8 cellular contexts compared by ENCODE assay signal in the genomic region with DNA sequence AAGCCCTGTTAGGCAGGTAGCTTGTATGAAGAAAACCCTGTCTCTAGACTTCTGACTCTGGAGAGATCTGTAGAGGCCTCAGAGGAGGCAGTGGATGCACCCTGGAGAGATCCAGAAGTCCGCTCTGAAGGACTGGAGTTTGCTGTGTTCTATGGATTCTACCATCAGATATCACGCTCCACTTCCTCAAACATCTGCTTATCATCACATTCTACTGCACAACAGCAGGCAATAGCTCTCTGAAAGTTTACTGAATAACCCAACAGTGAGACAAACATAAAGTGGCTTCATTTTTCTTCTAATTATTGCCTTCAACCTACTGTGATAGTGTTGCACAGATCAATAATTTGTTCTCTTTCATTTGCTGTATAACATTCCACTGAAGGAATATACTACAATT. TPM values are rescaled to one million over a fixed set of nuclear protein-coding genes. Genes with fewer than 3 reads are reported as not detected.
"Had no signal": no experiment of that assay in that cellular context is flagged by ENCODE, and none has a peak within 500 bp of the region (broad histone marks: within the 10 kb centered on the region; RNA-seq: fewer than 3 reads in every experiment).

No MANE protein-coding gene starts in this region.

- H3K27ac Mint-ChIP-seq: GM23338, H9 had no signal

- FAIRE-seq: H1, H54, HTR-8/SVneo had no signal

- H3K4me2 ChIP-seq: GM23338 had no signal

- ATAC-seq: GM23338 had no signal

- DNase-seq: H9, HCEC 1CT, IMR-90 had no signal

- H3K9me3 Mint-ChIP-seq: GM23338, H9 had no signal

- H3K4me1 Mint-ChIP-seq: GM23338, H9 had no signal

- H3K4me3 ChIP-seq: GM23338 had no signal

- H3K4me3 Mint-ChIP-seq: GM23338, H9 had no signal

- H2AFZ ChIP-seq: GM23338 had no signal

RNA-seq across cellular contexts. Expression of gene OR9Q1, which starts 59.0 kb away (rescaled TPM):
- total RNA-seq: GM23338, H1, H9, HT-29, IMR-90 had no signal
- polyA plus RNA-seq: GM23338, H1, IMR-90 had no signal
